ENCODE assay signal across 29 cellular contexts in genomic region chr9:124628741-124629140, GRCh38.
A peak's percentile ranks its signal among the peaks of the same experiment; 100 is the strongest.
DNase-seq lines count a peak whose midpoint lies in the region; ATAC-seq and TF ChIP-seq lines count a peak whose summit lies in the region.
"Had no signal": no experiment of that assay in that cellular context is flagged by ENCODE, and none has a peak within 500 bp of the region (broad histone marks: within the 10 kb centered on the region; RNA-seq: fewer than 3 reads in every experiment).

No MANE protein-coding gene starts in this region.

- H3K27me3 Mint-ChIP-seq in natural killer cell (ENCODE audit: low read depth in 2 of 2): no peaks in the 10 kb centered on the region
- no peaks in the 10 kb centered on the region for H3K27me3 Mint-ChIP-seq in natural killer cell treated with Interleukin-12 subunit alpha and Interleukin-12 subunit beta and Interleukin-15 and Interleukin-18, amount 100 ng/mL, for 72 hours
- no peaks in the 10 kb centered on the region for H3K27me3 Mint-ChIP-seq in central memory CD8-positive, alpha-beta T cell
- peaks cover 0 to 2% (median 0%) of the 10 kb centered on the region in 3 donors for H3K27me3 Mint-ChIP-seq in immature natural killer cell (ENCODE audit: low read depth in 3 of 3)
- H3K27me3 Mint-ChIP-seq: B cell; CD4-positive, alpha-beta T cell had no signal

- intact Hi-C loops in natural killer cell (cut with micrococcal nuclease): no loop called here

- no peak for ATAC-seq in natural killer cell
- ATAC-seq in natural killer cell treated with Interleukin-12 subunit alpha and Interleukin-12 subunit beta and Interleukin-15 and Interleukin-18, amount 100 ng/mL, for 72 hours: no peak
- no peak for ATAC-seq in central memory CD8-positive, alpha-beta T cell (replicated peaks; ENCODE audit: extremely low read depth, poor library complexity, severe bottlenecking)
- no peak for ATAC-seq in HG03342 (IDR thresholded peaks at IDR 0.05; ENCODE audit: unreplicated experiment)
- ATAC-seq: A549; CD8-positive, alpha-beta T cell had no signal

- H3K27ac Mint-ChIP-seq in natural killer cell (peak overlapping the region in 1 of 2 donors; percentile 79), immature natural killer cell (peak overlapping the region in 4 of 6 donors; percentile 21 to 52 (median 24))
- H3K27ac Mint-ChIP-seq in natural killer cell treated with Interleukin-12 subunit alpha and Interleukin-12 subunit beta and Interleukin-15 and Interleukin-18, amount 100 ng/mL, for 72 hours: peak overlapping the region in 1 of 2 donors; percentile 84
- H3K27ac Mint-ChIP-seq in central memory CD8-positive, alpha-beta T cell (ENCODE audit: low read depth): peak overlapping the region; percentile 6
- H3K27ac Mint-ChIP-seq: B cell; CD4-positive, alpha-beta memory T cell; CD4-positive, alpha-beta T cell; CD4-positive, CD25-positive, alpha-beta regulatory T cell; CD8-positive, alpha-beta memory T cell; CD8-positive, alpha-beta T cell had no signal

- TF ChIP-seq CTCF in natural killer cell (IDR thresholded peaks at IDR 0.05): no peak

- H3K4me3 Mint-ChIP-seq in natural killer cell (peak overlapping the region; percentile 6), immature natural killer cell (no peak overlapping the region)
- no peak overlapping the region for H3K4me3 Mint-ChIP-seq in natural killer cell treated with Interleukin-12 subunit alpha and Interleukin-12 subunit beta and Interleukin-15 and Interleukin-18, amount 100 ng/mL, for 72 hours
- no peak overlapping the region for H3K4me3 Mint-ChIP-seq in central memory CD8-positive, alpha-beta T cell
- H3K4me3 Mint-ChIP-seq: B cell; CD14-positive monocyte; CD4-positive, alpha-beta memory T cell; CD4-positive, alpha-beta T cell; CD4-positive, CD25-positive, alpha-beta regulatory T cell; CD8-positive, alpha-beta memory T cell; CD8-positive, alpha-beta T cell had no signal

- H3K36me3 Mint-ChIP-seq in natural killer cell: no peaks in the 10 kb centered on the region
- no peaks in the 10 kb centered on the region for H3K36me3 Mint-ChIP-seq in natural killer cell treated with Interleukin-12 subunit alpha and Interleukin-12 subunit beta and Interleukin-15 and Interleukin-18, amount 100 ng/mL, for 72 hours
- H3K36me3 Mint-ChIP-seq in central memory CD8-positive, alpha-beta T cell (ENCODE audit: insufficient read depth): peaks cover 10% of the 10 kb centered on the region
- peaks cover 0 to 2% (median 0%) of the 10 kb centered on the region in 3 donors for H3K36me3 Mint-ChIP-seq in immature natural killer cell
- H3K36me3 Mint-ChIP-seq: CD14-positive monocyte; CD4-positive, alpha-beta memory T cell; CD4-positive, CD25-positive, alpha-beta regulatory T cell; CD8-positive, alpha-beta memory T cell; CD8-positive, alpha-beta T cell had no signal

- DNase-seq in natural killer cell (no peak), immature natural killer cell (no peak)
- no peak for DNase-seq in natural killer cell treated with Interleukin-12 subunit alpha and Interleukin-12 subunit beta and Interleukin-15 and Interleukin-18, amount 100 ng/mL, for 72 hours (ENCODE audit: low spot score)
- no peak for DNase-seq in central memory CD8-positive, alpha-beta T cell (ENCODE audit: low spot score in 2 of 2)
- DNase-seq in stimulated activated CD4-positive, alpha-beta T cell treated with anti-CD3 and anti-CD28 coated beads, Interleukin-1b, Interleukin-23, amount 100 ng/mL, for 48 hours: no peak
- DNase-seq: 8988T; ACHN; AML-193; BE2C; C1 segment of cervical spinal cord; Caco-2; Calu3; CD4-positive, alpha-beta memory T cell; CD4-positive, alpha-beta T cell; CD4-positive, CD25-positive, alpha-beta regulatory T cell; CD8-positive, alpha-beta memory T cell; CD8-positive, alpha-beta T cell; COR-L47; DMS 273 treated with DMSO at 0.1 percent for 48 hours; DMS153; DMS53; DMS79; DMS79 treated with DMSO at 0.1 percent for 48 hours; DND-41; EL had no signal

- H3K4me1 Mint-ChIP-seq in natural killer cell (peaks cover 49 to 65% of the 10 kb centered on the region in 2 donors), immature natural killer cell (peaks cover 66 to 83% of the 10 kb centered on the region in 2 donors)
- H3K4me1 Mint-ChIP-seq in natural killer cell treated with Interleukin-12 subunit alpha and Interleukin-12 subunit beta and Interleukin-15 and Interleukin-18, amount 100 ng/mL, for 72 hours (ENCODE audit: low read depth in 2 of 2): peaks cover 39 to 49% of the 10 kb centered on the region in 2 donors
- peaks cover 30% of the 10 kb centered on the region for H3K4me1 Mint-ChIP-seq in central memory CD8-positive, alpha-beta T cell
- H3K4me1 Mint-ChIP-seq: B cell; CD14-positive monocyte; CD4-positive, alpha-beta memory T cell; CD4-positive, CD25-positive, alpha-beta regulatory T cell had no signal

- H3K9me3 Mint-ChIP-seq in natural killer cell (no peaks in the 10 kb centered on the region), immature natural killer cell (no peaks in the 10 kb centered on the region)
- H3K9me3 Mint-ChIP-seq in natural killer cell treated with Interleukin-12 subunit alpha and Interleukin-12 subunit beta and Interleukin-15 and Interleukin-18, amount 100 ng/mL, for 72 hours: no peaks in the 10 kb centered on the region
- no peaks in the 10 kb centered on the region for H3K9me3 Mint-ChIP-seq in central memory CD8-positive, alpha-beta T cell
- H3K9me3 Mint-ChIP-seq: CD14-positive monocyte; CD4-positive, alpha-beta memory T cell; CD4-positive, alpha-beta T cell; CD4-positive, CD25-positive, alpha-beta regulatory T cell; CD8-positive, alpha-beta memory T cell; CD8-positive, alpha-beta T cell had no signal
